ENCODE assay signal across 10 cellular contexts in genomic region chrX:45229348-45229747, GRCh38. TPM values are rescaled to one million over a fixed set of nuclear protein-coding genes. Genes with fewer than 3 reads are reported as not detected.
"Had no signal": no experiment of that assay in that cellular context is flagged by ENCODE, and none has a peak within 500 bp of the region (broad histone marks: within the 10 kb centered on the region; RNA-seq: fewer than 3 reads in every experiment).

No MANE protein-coding gene starts in this region.

- FAIRE-seq: HepG2, HTR-8/SVneo, K562 had no signal

- H3K9me3 Mint-ChIP-seq: IgD-negative memory B cell had no signal

- ATAC-seq: HepG2, K562 had no signal

- H3K4me2 ChIP-seq: KMS-11 had no signal

- H3K4me3 Mint-ChIP-seq: IgD-negative memory B cell had no signal

- H3K4me3 ChIP-seq: K562 had no signal

- H3K27me3 Mint-ChIP-seq: IgD-negative memory B cell had no signal

- H3K36me3 Mint-ChIP-seq: IgD-negative memory B cell had no signal

- H3K27ac ChIP-seq: HL-60, KMS-11 had no signal

- DNase-seq: IMR-90, KBM-7, KG1 had no signal

- H3K9ac ChIP-seq: KMS-11 had no signal

- H3K27ac Mint-ChIP-seq: IgD-negative memory B cell had no signal

RNA-seq across cellular contexts. Expression of gene DIPK2B, which starts 28.7 kb away (rescaled TPM):
- total RNA-seq: HepG2, HT-29, IMR-90, K562 had no signal
- polyA plus RNA-seq: HepG2, IgD-negative memory B cell, IMR-90, K562 had no signal
